ENCODE assay signal across 26 cellular contexts in the genomic region with DNA sequence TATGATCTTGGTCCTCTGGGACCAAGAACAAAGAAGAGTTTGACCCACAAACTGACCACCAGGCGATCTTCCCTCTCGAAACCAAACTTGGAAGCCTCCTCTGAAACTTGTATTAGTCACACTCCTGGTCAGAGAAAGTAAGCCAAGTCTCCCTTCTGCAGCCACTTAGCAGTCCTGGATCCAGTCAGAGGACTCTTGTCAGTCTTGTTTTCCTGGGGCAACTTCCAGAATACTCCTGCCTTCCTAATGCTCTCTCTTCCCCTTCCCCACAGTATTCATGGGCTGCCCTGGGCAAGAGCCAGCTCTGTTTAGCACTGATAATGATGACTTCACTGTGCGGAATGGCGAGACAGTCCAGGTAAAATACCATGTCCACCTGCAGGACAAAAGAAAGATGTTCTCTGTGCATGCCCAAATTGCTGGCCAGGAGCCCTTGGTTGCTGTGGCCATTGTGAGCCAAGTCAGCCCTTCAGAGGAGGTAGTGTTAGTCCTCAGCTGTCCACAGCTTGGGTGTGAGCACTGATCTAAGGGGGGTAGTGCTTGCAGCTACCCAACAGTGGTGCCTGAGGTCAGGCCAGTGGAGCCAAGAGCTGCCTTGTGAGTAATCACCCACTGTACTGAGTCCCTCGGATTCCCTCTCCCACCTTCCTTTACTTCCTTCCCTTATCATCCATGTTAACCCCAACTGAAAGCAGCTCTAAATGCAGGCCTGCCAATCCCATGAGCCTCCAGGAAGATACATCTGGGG. TPM values are rescaled to one million over a fixed set of nuclear protein-coding genes. Genes with fewer than 3 reads are reported as not detected.
DNase-seq lines count a peak whose midpoint lies in the region; ATAC-seq, FAIRE-seq and TF ChIP-seq lines count a peak whose summit lies in the region.
"Had no signal": no experiment of that assay in that cellular context is flagged by ENCODE, and none has a peak within 500 bp of the region (broad histone marks: within the 10 kb centered on the region; RNA-seq: fewer than 3 reads in every experiment).

No MANE protein-coding gene starts in this region.

- H2AK5ac ChIP-seq in H9 (ENCODE audit: insufficient read length, low read length), result no peak overlapping the region

- H4K91ac ChIP-seq in H9 (ENCODE audit: insufficient read length, low read depth, low read length), result no peak overlapping the region

- H3K14ac ChIP-seq in H9 (ENCODE audit: insufficient read depth, low read length), result no peak overlapping the region

- TF ChIP-seq RAD21 in HepG2 (CRISPR knock-in tag; IDR thresholded peaks at IDR 0.05), result no peak

- H3K27ac Mint-ChIP-seq in H9 (peak overlapping the region; percentile 6 to 80 (median 68); a peak in 3 of 7 replicates), immature natural killer cell (no peak overlapping the region)
- H3K27ac Mint-ChIP-seq: activated T-helper 1 cell treated with anti-CD3 and anti-CD28 coated beads, Interleukin-12 subunit alpha, Interleukin-12 subunit beta, Interleukin-2, Interleukin-4 antibody, amounts not matched to agents 30 ng/mL and 10 ng/mL and 1 ng/mL, durations not matched to agents 14 hours and 24 hours and 36 hours; CD14-positive monocyte; dendritic cell treated with granulocyte-macrophage colony-stimulating factor and Interleukin-4, amounts not matched to agents 40 ng/mL and 50 ng/mL, for 4 days; naive B cell had no signal

- H3K18ac ChIP-seq in H9 (ENCODE audit: insufficient read length, low read depth, low read length), result no peak overlapping the region

- peaks cover 2 to 6% of the 10 kb centered on the region in 2 experiments; a peak in 1 of 4 replicates for H3K4me1 Mint-ChIP-seq in H9
- no peaks in the 10 kb centered on the region for H3K4me1 Mint-ChIP-seq in immature natural killer cell
- H3K4me1 Mint-ChIP-seq: CD14-positive monocyte, naive B cell had no signal

- H3K4me2 ChIP-seq in H9 (ENCODE audit: insufficient read depth, insufficient read length, low read length) (no peak overlapping the region), HepG2 (ENCODE audit: low read depth, low read length) (no peak overlapping the region)

- H3K9me3 Mint-ChIP-seq in H9 (no peaks in the 10 kb centered on the region; a peak in 2 of 5 replicates), immature natural killer cell (no peaks in the 10 kb centered on the region)
- H3K9me3 Mint-ChIP-seq: dendritic cell treated with granulocyte-macrophage colony-stimulating factor and Interleukin-4, amounts not matched to agents 40 ng/mL and 50 ng/mL, for 4 days; naive B cell had no signal

- H3K9ac ChIP-seq in H9 (ENCODE audit: extremely low read depth, insufficient read length, low read length), result no peak overlapping the region
- H3K9ac ChIP-seq in HepG2 (ENCODE audit: insufficient read depth, low read depth, low read length), result no peak overlapping the region

- H4K20me1 ChIP-seq in H9 (ENCODE audit: control insufficient read depth, insufficient read depth, insufficient read length) (no peaks in the 10 kb centered on the region), HepG2 (ENCODE audit: insufficient read depth, low read length) (no peaks in the 10 kb centered on the region)

- FAIRE-seq in HepG2 (lab: Jason Lieb, UNC), result peak; percentile 8
- FAIRE-seq: H1 had no signal

- H2BK5ac ChIP-seq in H9 (ENCODE audit: insufficient read length, low read length), result no peak overlapping the region

- H4K5ac ChIP-seq in H9 (ENCODE audit: insufficient read length, low read depth, low read length), result no peak overlapping the region

- intact Hi-C loops in HepG2 (cut with micrococcal nuclease; ENCODE audit: unreplicated experiment), result no loop called here

- H3K79me2 ChIP-seq in H9 (ENCODE audit: insufficient read depth, low read length), result peaks cover 2% of the 10 kb centered on the region; the same call in 1 of the 2 replicates
- H3K79me2 ChIP-seq in HepG2 (ENCODE audit: insufficient read depth, low read length), result no peaks in the 10 kb centered on the region

- in situ Hi-C loops in HepG2 (cut with HindIII; ENCODE audit: extremely low pct_ligation_motif_present, low pct_unique_long_range_greater_than_20kb), result no loop called here

- CTCF ChIA-PET in HepG2 (lab: Yijun Ruan, JAX; ENCODE audit: low intra/inter-chr PET ratio, low total read pairs), result no interaction called here

- peaks cover 5% of the 10 kb centered on the region for H3K79me1 ChIP-seq in H9 (ENCODE audit: insufficient read depth, low read depth, low read length, poor library complexity, severe bottlenecking)

- ATAC-seq in HepG2 (peak; percentile 53), GM18505 (IDR thresholded peaks at IDR 0.05; ENCODE audit: unreplicated experiment) (no peak)

- H3K56ac ChIP-seq in H9 (ENCODE audit: insufficient read length, low read depth, low read length), result no peak overlapping the region

- no peak overlapping the region for H2BK20ac ChIP-seq in H9 (ENCODE audit: low read depth, low read length, poor library complexity, severe bottlenecking)

- TF ChIP-seq POLR2A in HepG2 (IDR thresholded peaks at IDR 0.05; ENCODE audit: insufficient read depth in 1 of 2, low read depth in 2 of 2, low read length in 2 of 2) (no peak), GM18505 (IDR thresholded peaks at IDR 0.05; ENCODE audit: borderline replicate concordance, extremely low read depth, insufficient read depth, insufficient read length) (no peak)

- DNase-seq in ELF-1 (ENCODE audit: low read depth, low spot score) (peak; percentile 18), H9 (no peak), astrocyte of the hippocampus (ENCODE audit: low read depth, low spot score) (peak; percentile 42), HepG2 (ENCODE audit: low spot score) (no peak), immature natural killer cell (no peak)
- no peak for DNase-seq in effector CD8-positive, alpha-beta T cell (lab: John Stamatoyannopoulos, UW)
- no peak for DNase-seq in activated CD4-positive, alpha-beta T cell treated with anti-CD3 and anti-CD28 coated beads for 48 hours
- DNase-seq: activated naive CD4-positive, alpha-beta T cell treated with anti-CD3 and anti-CD28 coated beads, Interleukin-2, amount 50 U/mL, for 16 hours; central memory CD4-positive, alpha-beta T cell; glutamatergic neuron; naive B cell; NCI-H1105; NCI-H2029; NCI-H2227 treated with DMSO at 0.1 percent for 48 hours; NCI-H748 treated with DMSO at 0.1 percent for 48 hours; ovary; retina; SHP77; stimulated activated CD4-positive, alpha-beta T cell treated with anti-CD3 and anti-CD28 coated beads, Interleukin-4, amount 100 ng/mL, for 4 hours; stimulated activated naive CD4-positive, alpha-beta T cell; T1000 had no signal

- no peak overlapping the region for H3T11ph ChIP-seq in H9 (ENCODE audit: low read length)

- no peak overlapping the region for H2BK12ac ChIP-seq in H9 (ENCODE audit: insufficient read length, low read depth, low read length)

- no TSS peak for BruUV-seq in HepG2 (replicated peaks; lab: Mats Ljungman, UMichigan)

- no peak overlapping the region for H3K23ac ChIP-seq in H9 (ENCODE audit: insufficient read length, low read depth, low read length)

- no peaks in the 10 kb centered on the region for H3K23me2 ChIP-seq in H9 (ENCODE audit: insufficient read length, low read depth, low read length, poor library complexity, severe bottlenecking)

- no peak overlapping the region for H3K4me3 ChIP-seq in HepG2 (replicated peaks in 1 of 3; ENCODE audit: insufficient read depth in 1 of 3, low read depth in 2 of 3, low read length in 3 of 3)
- H3K4me3 ChIP-seq: ovary had no signal

- H3K4me3 Mint-ChIP-seq in H9 (no peak overlapping the region), immature natural killer cell (no peak overlapping the region)
- H3K4me3 Mint-ChIP-seq: activated T-helper 1 cell treated with anti-CD3 and anti-CD28 coated beads, Interleukin-12 subunit alpha, Interleukin-12 subunit beta, Interleukin-2, Interleukin-4 antibody, amounts not matched to agents 30 ng/mL and 10 ng/mL and 1 ng/mL, durations not matched to agents 14 hours and 24 hours and 36 hours; CD14-positive monocyte; dendritic cell treated with granulocyte-macrophage colony-stimulating factor and Interleukin-4, amounts not matched to agents 40 ng/mL and 50 ng/mL, for 4 days; naive B cell had no signal

- H2BK120ac ChIP-seq in H9 (ENCODE audit: low read depth, low read length, poor library complexity, severe bottlenecking), result no peak overlapping the region

- H2BK15ac ChIP-seq in H9 (ENCODE audit: low read depth, low read length), result no peak overlapping the region

- H3K27me3 ChIP-seq in H9 (ENCODE audit: insufficient read depth, low read length), result no peaks in the 10 kb centered on the region
- no peaks in the 10 kb centered on the region; a peak in 1 of 5 replicates for H3K27me3 ChIP-seq in HepG2 (ENCODE audit: control insufficient read depth in 1 of 2, insufficient read depth in 2 of 2, low read length in 2 of 2)
- H3K27me3 ChIP-seq: ovary had no signal

- no peak for TF ChIP-seq EP300 in HepG2 (IDR thresholded peaks at IDR 0.05; ENCODE audit: low read depth in 2 of 2, low read length in 2 of 2)
- TF ChIP-seq EP300 in HepG2 (CRISPR knock-in tag; IDR thresholded peaks at IDR 0.05; ENCODE audit: borderline replicate concordance), result no peak

- H3K27ac ChIP-seq in H9 (ENCODE audit: insufficient read length, low read depth, low read length) (no peak overlapping the region), HepG2 (ENCODE audit: extremely low read length, insufficient read depth, low read length) (no peak overlapping the region)
- H3K27ac ChIP-seq: ovary had no signal

- H3K9me3 ChIP-seq in H9 (ENCODE audit: control insufficient read depth, low read depth, low read length) (no peaks in the 10 kb centered on the region), HepG2 (ENCODE audit: low read length) (no peaks in the 10 kb centered on the region)
- H3K9me3 ChIP-seq: ovary had no signal

- TF ChIP-seq CTCF in H9 (conservative IDR thresholded peaks at IDR 0.05) (no peak), HepG2 (CRISPR knock-in tag; IDR thresholded peaks at IDR 0.05) (no peak)

- H3K4me1 ChIP-seq in H9 (ENCODE audit: insufficient read depth, low read length) (no peaks in the 10 kb centered on the region), HepG2 (ENCODE audit: insufficient read depth, low read length) (0 out of 2 replicates have a peak, but pooled peaks cover 9% of the 10 kb centered on the region)

- no peak overlapping the region for H4K8ac ChIP-seq in H9 (replicated peaks; ENCODE audit: insufficient read length, low read depth, low read length)

- no peaks in the 10 kb centered on the region for H3K36me3 ChIP-seq in HepG2 (replicated peaks in 1 of 2; ENCODE audit: control insufficient read depth in 1 of 2, insufficient read depth in 2 of 2, low read length in 2 of 2)
- H3K36me3 ChIP-seq: ovary had no signal

- H3K36me3 Mint-ChIP-seq in H9 (ENCODE audit: insufficient read depth in 1 of 3, low read depth in 3 of 3) (peaks cover 24 to 71% (median 63%) of the 10 kb centered on the region in 3 experiments), immature natural killer cell (no peaks in the 10 kb centered on the region)
- H3K36me3 Mint-ChIP-seq: CD14-positive monocyte, naive B cell had no signal

- no peaks in the 10 kb centered on the region for H3K27me3 Mint-ChIP-seq in H9 (ENCODE audit: low read depth)
- peaks cover 0 to 2% (median 2%) of the 10 kb centered on the region in 3 donors for H3K27me3 Mint-ChIP-seq in immature natural killer cell (ENCODE audit: low read depth in 3 of 3)

- no CpG with 5 or more reads among the region's 5 CpGs for WGBS in H9 (ENCODE audit: extremely low coverage, insufficient read length, low lambda C conversion rate)
- WGBS in HepG2 (ENCODE audit: low lambda C conversion rate), result 16% methylated on average over 5 of the region's 5 CpGs

- H2AFZ ChIP-seq in H9 (ENCODE audit: low read length) (no peak overlapping the region), HepG2 (ENCODE audit: low read length) (no peak overlapping the region)

- H3K4ac ChIP-seq in H9 (ENCODE audit: low read depth, low read length), result no peak overlapping the region

- POLR2A ChIA-PET in HepG2 (lab: Yijun Ruan, JAX), result no interaction called here

RNA-seq across cellular contexts. Expression of a gene that starts 31.2 kb away (rescaled TPM):
- total RNA-seq in H9 (2021), result 92.9 and 97.2 TPM in 2 replicates
- total RNA-seq in HepG2 (2016; rRNA removed; fragmentation: Illumina TruSeq; extraction: Trizol), result not detected in 2 replicates
- total RNA-seq in HepG2 (2016; cell fraction: cytosol; rRNA removed; fragmentation: Illumina TruSeq; extraction: Trizol; ENCODE audit: low read depth), result not detected in 2 replicates
- not detected in 2 replicates for total RNA-seq in HepG2 (2016; cell fraction: insoluble cytoplasmic fraction; rRNA removed; fragmentation: Illumina TruSeq; extraction: Trizol)
- total RNA-seq in HepG2 (2016; cell fraction: membrane; rRNA removed; fragmentation: Illumina TruSeq; extraction: Trizol), result not detected in 2 replicates
- total RNA-seq in HepG2 (2016; cell fraction: nucleus; rRNA removed; fragmentation: Illumina TruSeq; extraction: Trizol), result 0.22 TPM in 1 of 2 replicates, not detected in the other
- polyA plus RNA-seq in HepG2 (2011; rRNA removed), result 0.11 and 0.57 TPM in 2 replicates
- polyA plus RNA-seq in HepG2 (2011; cell fraction: cytosol; rRNA removed), result 0.09 and 0.32 TPM in 2 replicates
- 0.19 and 0.23 TPM in 2 replicates for polyA plus RNA-seq in HepG2 (2011; cell fraction: nucleus; rRNA removed)
- polyA plus RNA-seq in HepG2 (2012), result 0.12 and 0.25 TPM in 2 replicates
- not detected in 2 replicates for polyA plus RNA-seq in HepG2 (2016; cell fraction: cytosol; fragmentation: Illumina TruSeq; extraction: Trizol; ENCODE audit: low read depth)
- polyA plus RNA-seq in HepG2 (2016; cell fraction: insoluble cytoplasmic fraction; fragmentation: Illumina TruSeq; extraction: Trizol; ENCODE audit: low read depth), result 0.22 TPM in 1 of 2 replicates, not detected in the other
- polyA plus RNA-seq in HepG2 (2016; cell fraction: membrane; fragmentation: Illumina TruSeq; extraction: Trizol; ENCODE audit: low read depth), result not detected in 2 replicates
- not detected in 2 replicates for polyA plus RNA-seq in HepG2 (2016; cell fraction: nucleus; fragmentation: Illumina TruSeq; extraction: Trizol; ENCODE audit: insufficient read depth, low read depth)
- 1.1 TPM in 1 of 2 replicates, not detected in the other for polyA minus RNA-seq in HepG2 (2011; rRNA and poly(A)+ RNA removed; ENCODE audit: low replicate concordance)
- polyA minus RNA-seq in HepG2 (2011; cell fraction: cytosol; rRNA and poly(A)+ RNA removed), result not detected in 2 replicates
- not detected in 2 replicates for polyA minus RNA-seq in HepG2 (2011; cell fraction: nucleus; rRNA and poly(A)+ RNA removed)
- polyA plus RNA-seq in immature natural killer cell, result not detected
- polyA plus RNA-seq: CD14-positive monocyte had no signal

Comparison
In these comparisons a context has a peak if more than half of its experiments do, and no peak if none do; other contexts are left out.
1. DNase-seq: peak in ELF-1 (single experiment) and astrocyte of the hippocampus (single experiment); none in H9 (single experiment), HepG2 (single experiment), effector CD8-positive, alpha-beta T cell (single experiment), activated CD4-positive, alpha-beta T cell treated with anti-CD3 and anti-CD28 coated beads for 48 hours (single experiment) and immature natural killer cell (0 of 3).
2. H3K27ac Mint-ChIP-seq: peak in H9 (3 of 3); none in immature natural killer cell (0 of 6).
3. RNA of a gene that starts 31.2 kb away (total RNA-seq): 92.9 to 97.2 TPM in H9; 0.22 TPM in HepG2; every median in the first group is over 10 times any median in the second.